ENCODE assay signal across 17 cellular contexts in the genomic region with DNA sequence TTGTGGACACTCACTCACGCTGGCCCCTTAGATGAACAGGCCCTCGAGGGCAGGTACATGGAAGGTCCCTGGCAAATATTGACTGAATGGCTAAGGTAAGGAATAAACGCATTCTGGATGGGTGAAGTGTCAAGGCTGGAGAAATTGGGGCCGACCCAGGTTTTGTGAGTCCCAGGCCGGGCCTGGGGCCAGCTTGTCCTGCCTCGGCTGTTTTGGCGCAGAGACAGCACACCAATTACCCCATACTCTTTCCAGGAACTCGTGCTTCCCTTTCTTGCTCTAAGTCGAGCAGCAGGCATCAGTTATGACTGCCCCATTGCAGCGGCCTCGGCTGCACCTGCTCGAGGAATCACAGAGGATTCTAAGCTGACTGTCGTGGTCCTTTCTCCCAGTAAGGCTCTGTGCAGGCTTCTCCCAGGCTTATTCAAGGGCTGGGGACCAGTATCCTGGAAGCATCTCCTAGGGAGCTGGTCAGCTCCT.
"Had no signal": no experiment of that assay in that cellular context is flagged by ENCODE, and none has a peak within 500 bp of the region (broad histone marks: within the 10 kb centered on the region; RNA-seq: fewer than 3 reads in every experiment).

No MANE protein-coding gene starts in this region.

- DNase-seq: KBM-7, MG63, MV-4-11, NCI-H1048, NCI-H1436, NCI-H187, NCI-H2029, NCI-H2081 treated with DMSO at 0.1 percent for 48 hours, NCI-H2171, NCI-H345, NCI-H510A, NCI-H524 treated with DMSO at 0.1 percent for 48 hours, NCI-H69, NCI-H774, Right ventricle myocardium superior, RPMI8226, SIG-M5 had no signal
